In genomic region chr3:54121404-54122045, GRCh38 we compare ENCODE assay signal across 9 cellular contexts. TPM values are rescaled to one million over a fixed set of nuclear protein-coding genes. Genes with fewer than 3 reads are reported as not detected.
DNase-seq lines count a peak whose midpoint lies in the region; ATAC-seq and TF ChIP-seq lines count a peak whose summit lies in the region.
"Had no signal": no experiment of that assay in that cellular context is flagged by ENCODE, and none has a peak within 500 bp of the region (broad histone marks: within the 10 kb centered on the region; RNA-seq: fewer than 3 reads in every experiment).

No MANE protein-coding gene starts in this region.

- DNase-seq in Daoy (ENCODE audit: low read depth) (peak; percentile 30), esophagus squamous epithelium (lab: John Stamatoyannopoulos, UW) (no peak), ovary (peak in 3 of 5 donors; percentile 20 to 52 (median 44)), NCI-H2171 treated with DMSO at 0.1 percent for 48 hours (lab: John Stamatoyannopoulos, UW) (no peak), RPMI8226 (no peak)
- DNase-seq in activated CD8-positive, alpha-beta memory T cell treated with anti-CD3 and anti-CD28 coated beads, Interleukin-2, amount 10 ng/mL, durations not matched to agents 7 days and 5 days: no peak
- DNase-seq: NK-92 treated with Interleukin-12 subunit alpha and Interleukin-12 subunit beta, amount 100 ng/mL, for 24 hours had no signal

- ATAC-seq in HG03432 (IDR thresholded peaks at IDR 0.05; ENCODE audit: unreplicated experiment): peak; percentile 38
- no peak for ATAC-seq in activated CD8-positive, alpha-beta memory T cell treated with anti-CD3 and anti-CD28 coated beads, Interleukin-2, amount 10 ng/mL, durations not matched to agents 7 days and 5 days
- no peak for ATAC-seq in HG03521 (IDR thresholded peaks at IDR 0.05; ENCODE audit: unreplicated experiment)

- H3K4me1 ChIP-seq in esophagus squamous epithelium: peaks cover 14 to 37% (median 19%) of the 10 kb centered on the region in 3 donors
- no peaks in the 10 kb centered on the region for H3K4me1 ChIP-seq in ovary (ENCODE audit: insufficient read depth)

- TF ChIP-seq POLR2A in esophagus squamous epithelium (IDR thresholded peaks at IDR 0.05) (no peak), ovary (IDR thresholded peaks at IDR 0.05) (no peak)

- H3K9me3 ChIP-seq in esophagus squamous epithelium (no peaks in the 10 kb centered on the region), ovary (no peaks in the 10 kb centered on the region)

- peaks cover 2% of the 10 kb centered on the region for H3K36me3 Mint-ChIP-seq in activated CD8-positive, alpha-beta memory T cell treated with anti-CD3 and anti-CD28 coated beads, Interleukin-2, amount 10 ng/mL, durations not matched to agents 7 days and 5 days

- H3K4me3 Mint-ChIP-seq in activated CD8-positive, alpha-beta memory T cell treated with anti-CD3 and anti-CD28 coated beads, Interleukin-2, amount 10 ng/mL, durations not matched to agents 7 days and 5 days: no peak overlapping the region

- peaks cover 2% of the 10 kb centered on the region for H3K4me1 Mint-ChIP-seq in activated CD8-positive, alpha-beta memory T cell treated with anti-CD3 and anti-CD28 coated beads, Interleukin-2, amount 10 ng/mL, durations not matched to agents 7 days and 5 days

- no CpG with 5 or more reads among the region's 71 CpGs for WGBS in esophagus squamous epithelium, 2 donors
- WGBS in ovary, 3 donors: 0 to 1% (median 0%) methylated on average over 31 to 71 of the region's 71 CpGs

- TF ChIP-seq CTCF in esophagus squamous epithelium (IDR thresholded peaks at IDR 0.05) (no peak), ovary (IDR thresholded peaks at IDR 0.05) (no peak)

- H3K9me3 Mint-ChIP-seq in activated CD8-positive, alpha-beta memory T cell treated with anti-CD3 and anti-CD28 coated beads, Interleukin-2, amount 10 ng/mL, durations not matched to agents 7 days and 5 days (ENCODE audit: low read depth): no peaks in the 10 kb centered on the region

- peak overlapping the region; percentile 50 to 81 (median 74) for H3K4me3 ChIP-seq in esophagus squamous epithelium
- peak overlapping the region; percentile 55 for H3K4me3 ChIP-seq in ovary

- intact Hi-C loops in esophagus squamous epithelium (cut with DNase I) (no loop called here), ovary (cut with DNase I) (no loop called here)

- no peak overlapping the region for H3K27ac Mint-ChIP-seq in activated CD8-positive, alpha-beta memory T cell treated with anti-CD3 and anti-CD28 coated beads, Interleukin-2, amount 10 ng/mL, durations not matched to agents 7 days and 5 days

- H3K27ac ChIP-seq in esophagus squamous epithelium (peak overlapping the region; percentile 34 to 81 (median 60)), ovary (peak overlapping the region; percentile 66 to 82)

- CTCF ChIA-PET in activated CD8-positive, alpha-beta memory T cell treated with anti-CD3 and anti-CD28 coated beads, Interleukin-2, amount 10 ng/mL, durations not matched to agents 7 days and 5 days (lab: Charles Lee): no interaction called here

- no peak for TF ChIP-seq EP300 in ovary (IDR thresholded peaks at IDR 0.05)

- H3K27me3 ChIP-seq in esophagus squamous epithelium (peaks cover 0 to 82% (median 0%) of the 10 kb centered on the region in 4 donors), ovary (no peaks in the 10 kb centered on the region)

- H3K36me3 ChIP-seq in esophagus squamous epithelium: no peaks in the 10 kb centered on the region
- no peaks in the 10 kb centered on the region for H3K36me3 ChIP-seq in ovary

- H3K27me3 Mint-ChIP-seq in activated CD8-positive, alpha-beta memory T cell treated with anti-CD3 and anti-CD28 coated beads, Interleukin-2, amount 10 ng/mL, durations not matched to agents 7 days and 5 days: peaks cover 54% of the 10 kb centered on the region

RNA-seq across cellular contexts. Expression of gene CACNA2D3, which starts 0.8 kb away (rescaled TPM):
- total RNA-seq in Daoy (2014; rRNA removed; shearing (Covaris generic)): 1.3 and 2.0 TPM in 2 replicates
- total RNA-seq in esophagus squamous epithelium (1 to 10 TPM; 1.2 to 7.1 (median 5.1) TPM), ovary (10 to 100 TPM in 1 of 7 donors, 1 to 10 TPM in 6; 3.0 to 10.1 (median 5.1) TPM)
- 1 to 10 TPM; 2.0 to 4.7 TPM for polyA plus RNA-seq in ovary
- not detected for total RNA-seq in activated CD8-positive, alpha-beta memory T cell treated with anti-CD3 and anti-CD28 coated beads, Interleukin-2, amount 10 ng/mL, durations not matched to agents 7 days and 5 days

Comparison
In these comparisons a context has a peak if more than half of its experiments do, and no peak if none do; other contexts are left out.
1. DNase-seq: peak in Daoy (single experiment) and ovary (3 of 5); none in esophagus squamous epithelium (single experiment), NCI-H2171 treated with DMSO at 0.1 percent for 48 hours (single experiment), RPMI8226 (single experiment) and activated CD8-positive, alpha-beta memory T cell treated with anti-CD3 and anti-CD28 coated beads, Interleukin-2, amount 10 ng/mL, durations not matched to agents 7 days and 5 days (single experiment).